12 cellular contexts compared by ENCODE assay signal in the genomic region with DNA sequence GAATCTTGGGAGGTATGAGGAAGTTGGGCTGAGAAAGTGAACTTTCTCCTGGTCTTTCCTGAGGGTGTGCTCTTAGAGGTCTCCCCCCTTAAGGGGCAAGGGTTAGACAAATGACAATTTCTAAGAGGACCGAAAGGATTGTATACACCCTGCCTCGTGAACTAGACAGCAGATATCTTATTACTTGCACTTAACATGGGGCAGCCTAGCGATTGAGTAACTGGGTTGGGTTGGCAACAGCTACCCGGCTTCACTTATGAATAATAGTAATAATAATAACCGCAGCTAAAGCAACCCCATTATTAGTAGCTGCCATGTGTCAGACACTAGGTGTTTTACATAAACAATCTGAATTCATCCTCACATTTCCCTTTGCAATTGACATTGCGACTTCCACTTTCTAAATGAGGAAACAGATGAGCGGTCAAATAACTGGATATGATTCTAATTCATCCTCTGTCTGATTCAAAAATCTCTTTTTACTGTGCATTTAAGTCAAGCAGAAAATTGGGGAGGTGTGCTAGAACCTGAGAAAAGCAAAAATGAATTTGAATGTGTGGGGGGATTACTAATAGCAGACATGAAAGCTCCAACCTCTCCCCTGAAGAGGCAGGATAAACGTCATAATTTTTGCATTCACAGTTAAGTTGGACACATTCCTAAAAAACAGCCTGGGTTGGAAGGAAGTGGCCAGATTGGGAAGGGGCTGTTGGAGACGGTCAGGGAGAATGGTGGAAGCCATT. TPM values are rescaled to one million over a fixed set of nuclear protein-coding genes. Genes with fewer than 3 reads are reported as not detected.
DNase-seq lines count a peak whose midpoint lies in the region; ATAC-seq, FAIRE-seq and TF ChIP-seq lines count a peak whose summit lies in the region.
"Had no signal": no experiment of that assay in that cellular context is flagged by ENCODE, and none has a peak within 500 bp of the region (broad histone marks: within the 10 kb centered on the region; RNA-seq: fewer than 3 reads in every experiment).

No MANE protein-coding gene starts in this region.

- FAIRE-seq in small intestine (lab: Jason Lieb, UNC) = no peak
- FAIRE-seq: GM12892 had no signal

- BruUV-seq in MCF 10A (replicated peaks; lab: Mats Ljungman, UMichigan) = no TSS peak

- no peak for TF ChIP-seq CTCF in MCF 10A (IDR thresholded peaks at IDR 0.05; ENCODE audit: unreplicated experiment)

- H3K79me2 ChIP-seq in Karpas-422 (ENCODE audit: low read length) = no peaks in the 10 kb centered on the region

- DNase-seq in Karpas-422 = peak; percentile 45
- DNase-seq in MCF 10A (ENCODE audit: unreplicated experiment) = peak; percentile 30
- peak; percentile 56 for DNase-seq in iris pigment epithelial cell (ENCODE audit: low read depth)
- DNase-seq in small intestine = peak; percentile 88
- DNase-seq in COR-L47 (lab: John Stamatoyannopoulos, UW) = no peak
- no peak for DNase-seq in HUDEP-2 (lab: John Stamatoyannopoulos, UW; ENCODE audit: unreplicated experiment in 76 of 76)
- DNase-seq in mucosa of gallbladder (ENCODE audit: low spot score) = no peak
- DNase-seq: activated naive CD4-positive, alpha-beta T cell treated with anti-CD3 and anti-CD28 coated beads for 36 hours; CD4-positive, alpha-beta T cell; stimulated activated CD4-positive, alpha-beta T cell treated with anti-CD3 and anti-CD28 coated beads, Interleukin-2, amount 100 ng/mL, for 48 hours had no signal

- no peaks in the 10 kb centered on the region for H3K9me3 Mint-ChIP-seq in MCF 10A (ENCODE audit: unreplicated experiment)
- H3K9me3 Mint-ChIP-seq: activated naive CD4-positive, alpha-beta T cell treated with anti-CD3 and anti-CD28 coated beads for 36 hours; CD4-positive, alpha-beta T cell had no signal

- H3K27me3 ChIP-seq in Karpas-422 (ENCODE audit: low read length) (no peaks in the 10 kb centered on the region), small intestine (ENCODE audit: control insufficient read depth in 2 of 2, insufficient read depth in 2 of 2, low read length in 2 of 2) (no peaks in the 10 kb centered on the region)

- POLR2A ChIA-PET in MCF 10A (lab: Yijun Ruan, JAX) = interaction anchor here (0.6 to 20.9 kb wide), 8 partner anchors 11 to 308 kb away, joined by 3 to 243 read pairs (median 14); partner anchors contain the start of genes EMP1 and GSG1

- intact Hi-C loops in MCF 10A (cut with micrococcal nuclease) = loop anchor here (2.0 to 5.0 kb wide), 3 partner anchors 209 to 372 kb away; partner anchors contain the start of gene HEBP1

- H3K4me3 ChIP-seq in Karpas-422 (ENCODE audit: low read length) (no peak overlapping the region), small intestine (ENCODE audit: low read depth in 1 of 2, low read length in 2 of 2) (no peak overlapping the region)

- H3K36me3 Mint-ChIP-seq in MCF 10A (ENCODE audit: insufficient read depth, unreplicated experiment) = peaks cover 28% of the 10 kb centered on the region

- CTCF ChIA-PET in MCF 10A (lab: Yijun Ruan, JAX) = interaction anchor here (0.6 to 11.2 kb wide), 10 partner anchors 14 to 307 kb away, joined by 3 to 154 read pairs (median 4); partner anchors contain the start of gene GSG1

- no peak overlapping the region for H3K9ac ChIP-seq in Karpas-422 (ENCODE audit: low read length)

- ATAC-seq in GM21737 (IDR thresholded peaks at IDR 0.05; ENCODE audit: unreplicated experiment) = no peak

- WGBS in small intestine, 3 donors = 38 to 48% (median 40%) methylated on average over 9 of the region's 9 CpGs

- H3K4me2 ChIP-seq in Karpas-422 (ENCODE audit: low read depth, low read length, poor library complexity, severe bottlenecking) = peak overlapping the region; percentile 47

- peaks cover 66% of the 10 kb centered on the region for H3K4me1 Mint-ChIP-seq in MCF 10A (ENCODE audit: insufficient read depth, unreplicated experiment)

- H3K27me3 Mint-ChIP-seq in MCF 10A (ENCODE audit: insufficient read depth, unreplicated experiment) = no peaks in the 10 kb centered on the region
- H3K27me3 Mint-ChIP-seq: CD4-positive, alpha-beta T cell had no signal

- H3K9me3 ChIP-seq in Karpas-422 (ENCODE audit: low read length) = no peaks in the 10 kb centered on the region
- H3K9me3 ChIP-seq in small intestine (ENCODE audit: control insufficient read depth, low read depth) = no peaks in the 10 kb centered on the region

- H3K36me3 ChIP-seq in Karpas-422 (ENCODE audit: insufficient read depth, low read length) = no peaks in the 10 kb centered on the region
- no peaks in the 10 kb centered on the region for H3K36me3 ChIP-seq in small intestine (ENCODE audit: control insufficient read depth in 2 of 2, insufficient read depth in 2 of 2, low read length in 2 of 2)

- no peak overlapping the region for H3K4me3 Mint-ChIP-seq in MCF 10A (ENCODE audit: unreplicated experiment)
- H3K4me3 Mint-ChIP-seq: activated naive CD4-positive, alpha-beta T cell treated with anti-CD3 and anti-CD28 coated beads for 36 hours; CD4-positive, alpha-beta T cell had no signal

- H3K27ac ChIP-seq in Karpas-422 (ENCODE audit: low read length) (no peak overlapping the region), small intestine (ENCODE audit: low read depth in 1 of 2, low read length in 1 of 2) (peak overlapping the region in 1 of 2 donors; percentile 63)

- H3K4me1 ChIP-seq in Karpas-422 (ENCODE audit: low read length) (peaks cover 40% of the 10 kb centered on the region), small intestine (ENCODE audit: control insufficient read depth in 2 of 2, insufficient read depth in 1 of 2, low read depth in 1 of 2, low read length in 1 of 2) (peaks cover 8% of the 10 kb centered on the region in 2 donors)

- no peaks in the 10 kb centered on the region for H4K20me1 ChIP-seq in Karpas-422 (ENCODE audit: insufficient read depth, low read depth, low read length)

- no peak overlapping the region for H2AFZ ChIP-seq in Karpas-422 (ENCODE audit: low read length)

- H3K9me2 ChIP-seq in Karpas-422 (replicated peaks; ENCODE audit: insufficient read depth, low read length) = no peaks in the 10 kb centered on the region

- H3K27ac Mint-ChIP-seq in MCF 10A (ENCODE audit: low read depth, unreplicated experiment) = peak overlapping the region; percentile 63
- H3K27ac Mint-ChIP-seq: activated naive CD4-positive, alpha-beta T cell treated with anti-CD3 and anti-CD28 coated beads for 36 hours; CD4-positive, alpha-beta T cell had no signal

RNA-seq across cellular contexts. Expression of gene EMP1, which starts 12.9 kb away (rescaled TPM):
- total RNA-seq in Karpas-422 (2014; rRNA removed; shearing (Covaris generic); ENCODE audit: low replicate concordance) = not detected in 2 replicates
- 193 and 230 TPM in 2 replicates for total RNA-seq in MCF 10A (2022)
- polyA plus RNA-seq in small intestine = 10 to 100 TPM; 11.6 to 65.9 (median 18.1) TPM
- total RNA-seq in mucosa of gallbladder = 66.0 TPM

Comparison
In these comparisons a context has a peak if more than half of its experiments do, and no peak if none do; other contexts are left out.
1. DNase-seq: peak in Karpas-422 (single experiment), MCF 10A (single experiment), iris pigment epithelial cell (single experiment) and small intestine (single experiment); none in COR-L47 (single experiment), HUDEP-2 (0 of 76) and mucosa of gallbladder (single experiment).
2. RNA of gene EMP1, which starts 12.9 kb away (total RNA-seq): 193 to 230 TPM in MCF 10A and 66.0 TPM in mucosa of gallbladder (single experiment); not detected in Karpas-422; every median in the first group is over 10 times any median in the second.